ENCODE assay signal across 9 cellular contexts in the genomic region with DNA sequence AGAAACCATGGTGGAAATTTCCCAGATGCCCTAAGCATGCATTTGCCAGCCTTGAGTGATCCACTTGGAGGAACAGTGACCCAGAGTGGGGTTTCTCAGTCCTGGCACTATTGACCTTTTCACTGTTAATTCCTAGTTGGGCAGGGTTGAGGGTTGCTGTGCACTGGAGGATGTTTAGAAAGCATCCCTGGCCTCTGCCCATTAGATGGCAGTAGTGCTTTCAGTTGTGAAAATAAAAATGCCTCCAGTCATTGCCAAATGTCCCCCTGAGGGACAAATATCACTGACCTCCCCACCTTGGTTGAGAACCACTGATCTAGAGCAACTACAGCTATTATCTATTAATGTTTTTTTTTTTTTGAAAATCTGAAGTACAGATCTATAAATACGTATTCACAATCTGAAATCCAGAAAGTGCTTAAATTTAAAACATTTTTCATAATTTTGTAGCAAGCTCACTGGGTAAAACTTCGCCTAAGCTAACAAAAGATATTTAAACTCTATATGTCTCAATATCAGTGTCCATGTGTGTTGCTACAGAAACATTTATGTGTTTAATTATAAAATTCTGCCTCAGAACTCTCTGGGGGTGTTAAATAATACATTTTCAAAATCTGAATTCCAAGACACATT. TPM values are rescaled to one million over a fixed set of nuclear protein-coding genes. Genes with fewer than 3 reads are reported as not detected.
DNase-seq lines count a peak whose midpoint lies in the region; ATAC-seq and TF ChIP-seq lines count a peak whose summit lies in the region.
"Had no signal": no experiment of that assay in that cellular context is flagged by ENCODE, and none has a peak within 500 bp of the region (broad histone marks: within the 10 kb centered on the region; RNA-seq: fewer than 3 reads in every experiment).

No MANE protein-coding gene starts in this region.

- no peaks in the 10 kb centered on the region for H3K27me3 Mint-ChIP-seq in CD4-positive, alpha-beta memory T cell
- H3K27me3 Mint-ChIP-seq: central memory CD8-positive, alpha-beta T cell had no signal

- TF ChIP-seq CTCF in A673 (conservative IDR thresholded peaks at IDR 0.05; ENCODE audit: low read depth, low read length) = peak; percentile 77
- peak; percentile 49 for TF ChIP-seq CTCF in GM12865 (IDR thresholded peaks at IDR 0.05; ENCODE audit: insufficient read depth, low read depth, low read length, missing control alignments)
- peak; percentile 33 for TF ChIP-seq CTCF in colonic mucosa (IDR thresholded peaks at IDR 0.05)
- no peak for TF ChIP-seq CTCF in mucosa of descending colon (IDR thresholded peaks at IDR 0.05)

- H3K36me3 Mint-ChIP-seq in CD4-positive, alpha-beta memory T cell = peaks cover 34 to 35% of the 10 kb centered on the region in 2 donors

- H3K9ac ChIP-seq in colonic mucosa (ENCODE audit: low read depth in 2 of 2, low read length in 2 of 2) = no peak overlapping the region

- H3K27ac ChIP-seq in A673 (ENCODE audit: low read depth, low read length, poor library complexity, severe bottlenecking) (no peak overlapping the region), colonic mucosa (no peak overlapping the region)
- no peak overlapping the region for H3K27ac ChIP-seq in CD4-positive, alpha-beta memory T cell (ENCODE audit: low read depth, low read length)

- intact Hi-C loops in A673 (cut with micrococcal nuclease; ENCODE audit: unreplicated experiment) = loop anchor here (2.0 kb wide), 1 partner anchor 293 kb away; no protein-coding TSS in a partner anchor
- intact Hi-C loops in colonic mucosa (cut with DNase I) = no loop called here
- intact Hi-C loops in mucosa of descending colon (cut with DNase I, micrococcal nuclease) = loop anchor here in 1 of 2 donors (10.0 kb wide), 1 partner anchor 531 kb away; no protein-coding TSS in a partner anchor
- intact Hi-C loops in CD4-positive, alpha-beta memory T cell (cut with micrococcal nuclease) = loop anchor here (1.0 kb wide), 1 partner anchor 292 kb away; no protein-coding TSS in a partner anchor

- CTCF ChIA-PET in A673 (lab: Charles Lee) = interaction anchor here (0.7 kb wide), 1 partner anchor 203 kb away, joined by 4 read pairs; no protein-coding TSS in a partner anchor
- CTCF ChIA-PET in CD4-positive, alpha-beta memory T cell (lab: Charles Lee; ENCODE audit: partially characterized antibody) = interaction anchor here (1.1 to 1.2 kb wide), 2 partner anchors 291 to 293 kb away, joined by 3 to 4 read pairs; no protein-coding TSS in a partner anchor

- POLR2A ChIA-PET in A673 (lab: Charles Lee; ENCODE audit: low non-redundant PET) = no interaction called here
- POLR2A ChIA-PET in CD4-positive, alpha-beta memory T cell (lab: Charles Lee; ENCODE audit: partially characterized antibody) = no interaction called here

- no peaks in the 10 kb centered on the region for H3K4me1 Mint-ChIP-seq in CD4-positive, alpha-beta memory T cell
- H3K4me1 Mint-ChIP-seq: central memory CD8-positive, alpha-beta T cell had no signal

- DNase-seq in A673 (ENCODE audit: low spot score) = peak; percentile 48
- peak; percentile 28 for DNase-seq in GM12865 (ENCODE audit: low read depth)
- DNase-seq in NCI-H82 (lab: John Stamatoyannopoulos, UW) = peak; percentile 71
- peak; percentile 30 for DNase-seq in colonic mucosa
- peak in 1 of 3 donors; percentile 54 for DNase-seq in mucosa of descending colon
- no peak for DNase-seq in GOT3 (lab: John Stamatoyannopoulos, UW)
- no peak for DNase-seq in CD4-positive, alpha-beta memory T cell

- ATAC-seq in mucosa of descending colon (peak; percentile 71), GM21737 (IDR thresholded peaks at IDR 0.05; ENCODE audit: unreplicated experiment) (no peak)

- H3K4me3 ChIP-seq in A673 (ENCODE audit: low read depth, low read length, poor library complexity, severe bottlenecking) (no peak overlapping the region), GM12865 (ENCODE audit: low read depth, low read length) (no peak overlapping the region), colonic mucosa (no peak overlapping the region), mucosa of descending colon (no peak overlapping the region)
- no peak overlapping the region for H3K4me3 ChIP-seq in CD4-positive, alpha-beta memory T cell (ENCODE audit: low read length in 2 of 2)

- H3K27me3 ChIP-seq in A673 (replicated peaks; ENCODE audit: insufficient read depth, low read depth, low read length, poor library complexity) (no peaks in the 10 kb centered on the region), colonic mucosa (no peaks in the 10 kb centered on the region)
- no peaks in the 10 kb centered on the region for H3K27me3 ChIP-seq in CD4-positive, alpha-beta memory T cell (ENCODE audit: insufficient read depth, low read length)

- H3K4me3 Mint-ChIP-seq in CD4-positive, alpha-beta memory T cell = no peak overlapping the region
- H3K4me3 Mint-ChIP-seq: central memory CD8-positive, alpha-beta T cell had no signal

- H3K9me3 Mint-ChIP-seq in CD4-positive, alpha-beta memory T cell = no peaks in the 10 kb centered on the region
- H3K9me3 Mint-ChIP-seq: central memory CD8-positive, alpha-beta T cell had no signal

- H3K9me3 ChIP-seq in A673 (ENCODE audit: low read depth, low read length, poor library complexity, severe bottlenecking) (no peaks in the 10 kb centered on the region), colonic mucosa (no peaks in the 10 kb centered on the region), mucosa of descending colon (no peaks in the 10 kb centered on the region)
- no peaks in the 10 kb centered on the region for H3K9me3 ChIP-seq in CD4-positive, alpha-beta memory T cell (ENCODE audit: control insufficient read depth in 1 of 2, low read length in 2 of 2)

- H3K4me1 ChIP-seq in A673 (ENCODE audit: insufficient read depth, low read length, poor library complexity, severe bottlenecking) (no peaks in the 10 kb centered on the region), colonic mucosa (no peaks in the 10 kb centered on the region), mucosa of descending colon (ENCODE audit: low read depth) (no peaks in the 10 kb centered on the region)
- no peaks in the 10 kb centered on the region for H3K4me1 ChIP-seq in CD4-positive, alpha-beta memory T cell (ENCODE audit: insufficient read depth, low read length)

- no TSS peak for BruUV-seq in A673 (replicated peaks; lab: Mats Ljungman, UMichigan)

- no peak overlapping the region for H3K27ac Mint-ChIP-seq in CD4-positive, alpha-beta memory T cell

- H3K36me3 ChIP-seq in A673 (ENCODE audit: insufficient read depth, low read length, poor library complexity, severe bottlenecking) (no peaks in the 10 kb centered on the region), colonic mucosa (no peaks in the 10 kb centered on the region), mucosa of descending colon (ENCODE audit: low read depth) (no peaks in the 10 kb centered on the region)
- H3K36me3 ChIP-seq in CD4-positive, alpha-beta memory T cell (ENCODE audit: insufficient read depth, low read length) = no peaks in the 10 kb centered on the region

RNA-seq across cellular contexts. Expression of gene F3, which starts 27.3 kb away (rescaled TPM):
- total RNA-seq in A673 (2021) = 5.6 and 6.5 TPM in 2 replicates
- 10 to 100 TPM; 20.9 to 44.8 TPM for total RNA-seq in colonic mucosa
- total RNA-seq in mucosa of descending colon = 10 to 100 TPM; 24.4 to 44.3 (median 33.2) TPM
- under 1 TPM; 0.22 to 0.44 TPM for total RNA-seq in CD4-positive, alpha-beta memory T cell
- polyA plus RNA-seq in CD4-positive, alpha-beta memory T cell = not detected

Comparison
In these comparisons a context has a peak if more than half of its experiments do, and no peak if none do; other contexts are left out.
1. DNase-seq: peak in A673 (single experiment), GM12865 (single experiment), NCI-H82 (single experiment) and colonic mucosa (single experiment); none in GOT3 (single experiment) and CD4-positive, alpha-beta memory T cell (0 of 5).